ENCODE assay signal across 9 cellular contexts in genomic region chrX:130018143-130018542, GRCh38.
"Had no signal": no experiment of that assay in that cellular context is flagged by ENCODE, and none has a peak within 500 bp of the region (broad histone marks: within the 10 kb centered on the region; RNA-seq: fewer than 3 reads in every experiment).

No MANE protein-coding gene starts in this region.

- H3K4me2 ChIP-seq: GM23338 had no signal

- H3K27ac ChIP-seq: HL-60 had no signal

- ATAC-seq: GM23338, HepG2 had no signal

- H3K4me3 Mint-ChIP-seq: GM23338, H9, HFFc6, IgD-negative memory B cell had no signal

- H3K27ac Mint-ChIP-seq: GM23338, H9, HFFc6 had no signal

- H3K36me3 Mint-ChIP-seq: IgD-negative memory B cell had no signal

- H2AFZ ChIP-seq: GM23338 had no signal

- H3K4me3 ChIP-seq: GM23338 had no signal

- FAIRE-seq: H1, H54, HepG2 had no signal

- DNase-seq: H9, HCEC 1CT, HFFc6 had no signal

- H3K9me3 Mint-ChIP-seq: GM23338, HFFc6, IgD-negative memory B cell had no signal

- H3K4me1 Mint-ChIP-seq: H9, IgD-negative memory B cell had no signal
